In the genomic region with DNA sequence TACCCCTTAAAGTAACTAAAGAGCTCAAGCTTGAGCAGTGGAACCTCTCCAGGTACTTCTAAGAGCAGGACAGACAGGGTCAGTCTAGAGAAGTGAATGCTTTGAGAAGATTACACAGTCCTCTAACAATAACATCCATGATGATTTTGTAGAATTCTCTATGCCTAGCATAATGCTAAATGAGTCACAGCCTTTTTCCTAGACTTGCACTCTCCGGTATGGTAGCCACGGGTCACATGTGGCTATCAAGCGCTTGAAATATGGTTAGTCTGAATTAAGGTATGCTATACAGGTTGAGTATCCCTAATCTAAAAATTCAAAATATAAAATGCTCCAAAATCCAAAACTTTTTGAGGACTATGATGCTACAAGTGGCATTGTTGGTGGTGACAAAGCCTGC, we compare ENCODE assay signal across 20 cellular contexts.
DNase-seq lines count a peak whose midpoint lies in the region; ATAC-seq and TF ChIP-seq lines count a peak whose summit lies in the region.
"Had no signal": no experiment of that assay in that cellular context is flagged by ENCODE, and none has a peak within 500 bp of the region (broad histone marks: within the 10 kb centered on the region; RNA-seq: fewer than 3 reads in every experiment).

No MANE protein-coding gene starts in this region.

- H2AFZ ChIP-seq in osteoblast (ENCODE audit: low read length): no peak overlapping the region

- no peaks in the 10 kb centered on the region for H3K79me2 ChIP-seq in osteoblast (ENCODE audit: insufficient read depth, low read length)

- H3K27ac ChIP-seq in osteoblast (ENCODE audit: low read depth, low read length): peak overlapping the region; percentile 57
- H3K27ac ChIP-seq: Peyer's patch had no signal

- H3K9me3 ChIP-seq in osteoblast (ENCODE audit: low read depth, low read length): no peaks in the 10 kb centered on the region
- H3K9me3 ChIP-seq: Peyer's patch had no signal

- H3K4me2 ChIP-seq in osteoblast (ENCODE audit: insufficient read depth, low read length): peak overlapping the region; percentile 3

- TF ChIP-seq CTCF in astrocyte of the spinal cord (IDR thresholded peaks at IDR 0.05; ENCODE audit: low read depth, low read length) (no peak), osteoblast (IDR thresholded peaks at IDR 0.05; ENCODE audit: extremely low read depth, low read depth, low read length) (no peak)

- in situ Hi-C loops in astrocyte of the spinal cord (cut with HindIII; ENCODE audit: low sequenced_read_pairs): no loop called here

- no peak overlapping the region for H3K4me3 ChIP-seq in astrocyte of the spinal cord (ENCODE audit: low read depth, low read length)
- no peak overlapping the region for H3K4me3 ChIP-seq in osteoblast (ENCODE audit: insufficient read depth, low read length)
- H3K4me3 ChIP-seq: Peyer's patch had no signal

- ATAC-seq in HG02840 (IDR thresholded peaks at IDR 0.05; ENCODE audit: low FRiP score, unreplicated experiment): no peak
- ATAC-seq in GM18868 (IDR thresholded peaks at IDR 0.05; ENCODE audit: unreplicated experiment): no peak

- H3K36me3 ChIP-seq in osteoblast (ENCODE audit: insufficient read depth, low read length): no peaks in the 10 kb centered on the region
- H3K36me3 ChIP-seq: Peyer's patch had no signal

- no peaks in the 10 kb centered on the region for H3K27me3 ChIP-seq in osteoblast (ENCODE audit: insufficient read depth, low read length)
- H3K27me3 ChIP-seq: Peyer's patch had no signal

- peak; percentile 46 for DNase-seq in EH (ENCODE audit: low read depth)
- peak; percentile 71 for DNase-seq in M059J (ENCODE audit: low read depth)
- DNase-seq in astrocyte of the spinal cord (ENCODE audit: low read depth, low spot score): peak; percentile 19
- DNase-seq in osteoblast (ENCODE audit: insufficient read length, low spot score, missing footprints): peak; percentile 61
- DNase-seq in activated CD4-positive, alpha-beta T cell treated with anti-CD3 and anti-CD28 coated beads for 48 hours: no peak
- DNase-seq in pons (ENCODE audit: low spot score): no peak
- DNase-seq: ACHN; CD4-positive, alpha-beta T cell; DMS79 treated with DMSO at 0.1 percent for 48 hours; H7; KG1; MM.1S; NCI-H1105; NCI-H187; NCI-H446 treated with DMSO at 0.1 percent for 48 hours; NCI-H82; Peyer's patch; SHP77 had no signal

- peaks cover 44% of the 10 kb centered on the region for H3K4me1 ChIP-seq in osteoblast (ENCODE audit: insufficient read depth, low read length)
- H3K4me1 ChIP-seq: Peyer's patch had no signal

- no peaks in the 10 kb centered on the region for H4K20me1 ChIP-seq in osteoblast (ENCODE audit: insufficient read depth, low read length)

Comparison
In these comparisons a context has a peak if more than half of its experiments do, and no peak if none do; other contexts are left out.
1. DNase-seq: peak in EH (single experiment), M059J (single experiment), astrocyte of the spinal cord (single experiment) and osteoblast (single experiment); none in activated CD4-positive, alpha-beta T cell treated with anti-CD3 and anti-CD28 coated beads for 48 hours (single experiment) and pons (single experiment).